ENCODE assay signal across 7 cellular contexts in genomic region chr15:38440353-38441129, GRCh38. TPM values are rescaled to one million over a fixed set of nuclear protein-coding genes. Genes with fewer than 3 reads are reported as not detected.
DNase-seq lines count a peak whose midpoint lies in the region; ATAC-seq, FAIRE-seq and TF ChIP-seq lines count a peak whose summit lies in the region.

No MANE protein-coding gene starts in this region.

- FAIRE-seq in K562 (lab: Jason Lieb, UNC): peak; percentile 91

- H2AFZ ChIP-seq in K562 (ENCODE audit: low read depth, low read length): peak overlapping the region; percentile 85

- H3K36me3 ChIP-seq in K562 (ENCODE audit: control insufficient read depth, insufficient read depth, low read length): no peaks in the 10 kb centered on the region

- H3K27me3 ChIP-seq in K562 (ENCODE audit: control insufficient read depth in 2 of 2, insufficient read depth in 2 of 2, low read length in 2 of 2): no peaks in the 10 kb centered on the region

- 30% methylated on average over 9 of the region's 9 CpGs for WGBS in K562 (ENCODE audit: insufficient coverage, low coverage, missing lambda C conversion rate)

- no peaks in the 10 kb centered on the region for H4K20me1 ChIP-seq in K562 (replicated peaks; ENCODE audit: control insufficient read depth, insufficient read depth, low read length)

- TF ChIP-seq RAD21 in K562 (CRISPR knock-in tag; conservative IDR thresholded peaks at IDR 0.05 in 1 of 2, IDR thresholded peaks at IDR 0.05 in 1 of 2): peak; percentile 65 to 86

- H3K4me3 ChIP-seq in GM12875 (ENCODE audit: low read depth, low read length) (no peak overlapping the region), K562 (no peak overlapping the region)

- ATAC-seq in HG02588 (IDR thresholded peaks at IDR 0.05; ENCODE audit: unreplicated experiment): peak; percentile 80
- peak; percentile 83 for ATAC-seq in K562

- in situ Hi-C loops in K562 (cut with MboI): no loop called here

- peak overlapping the region; percentile 40; the same call in 1 of the 2 replicates for H3K4me2 ChIP-seq in K562 (ENCODE audit: insufficient read depth, low read length)

- H3K27ac ChIP-seq in K562 (ENCODE audit: extremely low read depth, low read depth, low read length): no peak overlapping the region

- intact Hi-C loops in K562 (cut with micrococcal nuclease): loop anchor here (1.0 to 5.0 kb wide), 4 partner anchors 34 to 188 kb away; partner anchors contain the start of gene RASGRP1

- TF ChIP-seq POLR2A in K562 (conservative IDR thresholded peaks at IDR 0.05): no peak

- H3K9me1 ChIP-seq in K562 (ENCODE audit: control insufficient read depth, insufficient read depth, low read length): no peaks in the 10 kb centered on the region

- peak; percentile 29 for DNase-seq in NCI-H128 (lab: John Stamatoyannopoulos, UW; ENCODE audit: unreplicated experiment)
- DNase-seq in T follicular helper cell (ENCODE audit: low read depth): peak; percentile 19
- peak; percentile 50 to 81 (median 70) for DNase-seq in K562 (ENCODE audit: extremely low read depth in 1 of 4, low spot score in 3 of 4)
- peak; percentile 71 for DNase-seq in iPS-NIHi11 (ENCODE audit: low spot score)
- peak; percentile 20 for DNase-seq in stimulated activated CD4-positive, alpha-beta T cell treated with anti-CD3 and anti-CD28 coated beads, Interleukin-12 subunit alpha, Interleukin-12 subunit beta, amount 100 ng/mL, for 4 hours

- H3K79me2 ChIP-seq in K562 (ENCODE audit: control insufficient read depth, insufficient read depth, low read length): no peaks in the 10 kb centered on the region

- no TSS peak for BruUV-seq in K562 (replicated peaks; lab: Mats Ljungman, UMichigan)

- POLR2A ChIA-PET in K562 (lab: Yijun Ruan, JAX): interaction anchor here (0.6 to 3.1 kb wide), 4 partner anchors 14 to 243 kb away, joined by 3 to 20 read pairs (median 4); partner anchors contain the start of gene FAM98B

- no peak overlapping the region for H3K9ac ChIP-seq in K562 (ENCODE audit: insufficient read depth in 1 of 2, low read depth in 2 of 2, low read length in 2 of 2)

- CTCF ChIA-PET in K562 (lab: Yijun Ruan, JAX; ENCODE audit: low intra/inter-chr PET ratio): interaction anchor here (0.7 kb wide), 1 partner anchor 199 kb away, joined by 3 read pairs; no protein-coding TSS in a partner anchor

- TF ChIP-seq CTCF in GM12875 (IDR thresholded peaks at IDR 0.05; ENCODE audit: borderline replicate concordance, insufficient read depth, low read depth, low read length): peak; percentile 81
- TF ChIP-seq CTCF in K562 (IDR thresholded peaks at IDR 0.05 in 2 of 3, conservative IDR thresholded peaks at IDR 0.05 in 1 of 3; ENCODE audit: insufficient read depth in 2 of 3, low read depth in 1 of 3, low read length in 3 of 3): peak; percentile 78 to 93 (median 90)

- H3K9me3 ChIP-seq in K562 (replicated peaks; ENCODE audit: control insufficient read depth, insufficient read depth, low read depth, low read length): 0 out of 2 replicates have a peak, but pooled peaks cover 2% of the 10 kb centered on the region

- peaks cover 4 to 12% of the 10 kb centered on the region in 2 experiments; a peak in 3 of 5 replicates for H3K4me1 ChIP-seq in K562 (replicated peaks in 1 of 2; ENCODE audit: control insufficient read depth in 2 of 2, insufficient read depth in 2 of 2, low read length in 2 of 2)

- TF ChIP-seq EP300 in K562 (IDR thresholded peaks at IDR 0.05; ENCODE audit: low read length): no peak

TF ChIP-seq in K562, 482 proteins besides CTCF, POLR2A, EP300 and RAD21 (continues in another document):
- TF ChIP-seq, protein P1, sequence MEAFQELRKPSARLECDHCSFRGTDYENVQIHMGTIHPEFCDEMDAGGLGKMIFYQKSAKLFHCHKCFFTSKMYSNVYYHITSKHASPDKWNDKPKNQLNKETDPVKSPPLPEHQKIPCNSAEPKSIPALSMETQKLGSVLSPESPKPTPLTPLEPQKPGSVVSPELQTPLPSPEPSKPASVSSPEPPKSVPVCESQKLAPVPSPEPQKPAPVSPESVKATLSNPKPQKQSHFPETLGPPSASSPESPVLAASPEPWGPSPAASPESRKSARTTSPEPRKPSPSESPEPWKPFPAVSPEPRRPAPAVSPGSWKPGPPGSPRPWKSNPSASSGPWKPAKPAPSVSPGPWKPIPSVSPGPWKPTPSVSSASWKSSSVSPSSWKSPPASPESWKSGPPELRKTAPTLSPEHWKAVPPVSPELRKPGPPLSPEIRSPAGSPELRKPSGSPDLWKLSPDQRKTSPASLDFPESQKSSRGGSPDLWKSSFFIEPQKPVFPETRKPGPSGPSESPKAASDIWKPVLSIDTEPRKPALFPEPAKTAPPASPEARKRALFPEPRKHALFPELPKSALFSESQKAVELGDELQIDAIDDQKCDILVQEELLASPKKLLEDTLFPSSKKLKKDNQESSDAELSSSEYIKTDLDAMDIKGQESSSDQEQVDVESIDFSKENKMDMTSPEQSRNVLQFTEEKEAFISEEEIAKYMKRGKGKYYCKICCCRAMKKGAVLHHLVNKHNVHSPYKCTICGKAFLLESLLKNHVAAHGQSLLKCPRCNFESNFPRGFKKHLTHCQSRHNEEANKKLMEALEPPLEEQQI (IDR thresholded peaks at IDR 0.05): peak; percentile 68; the same call in 1 of the 2 replicates
- TF ChIP-seq, protein P2, sequence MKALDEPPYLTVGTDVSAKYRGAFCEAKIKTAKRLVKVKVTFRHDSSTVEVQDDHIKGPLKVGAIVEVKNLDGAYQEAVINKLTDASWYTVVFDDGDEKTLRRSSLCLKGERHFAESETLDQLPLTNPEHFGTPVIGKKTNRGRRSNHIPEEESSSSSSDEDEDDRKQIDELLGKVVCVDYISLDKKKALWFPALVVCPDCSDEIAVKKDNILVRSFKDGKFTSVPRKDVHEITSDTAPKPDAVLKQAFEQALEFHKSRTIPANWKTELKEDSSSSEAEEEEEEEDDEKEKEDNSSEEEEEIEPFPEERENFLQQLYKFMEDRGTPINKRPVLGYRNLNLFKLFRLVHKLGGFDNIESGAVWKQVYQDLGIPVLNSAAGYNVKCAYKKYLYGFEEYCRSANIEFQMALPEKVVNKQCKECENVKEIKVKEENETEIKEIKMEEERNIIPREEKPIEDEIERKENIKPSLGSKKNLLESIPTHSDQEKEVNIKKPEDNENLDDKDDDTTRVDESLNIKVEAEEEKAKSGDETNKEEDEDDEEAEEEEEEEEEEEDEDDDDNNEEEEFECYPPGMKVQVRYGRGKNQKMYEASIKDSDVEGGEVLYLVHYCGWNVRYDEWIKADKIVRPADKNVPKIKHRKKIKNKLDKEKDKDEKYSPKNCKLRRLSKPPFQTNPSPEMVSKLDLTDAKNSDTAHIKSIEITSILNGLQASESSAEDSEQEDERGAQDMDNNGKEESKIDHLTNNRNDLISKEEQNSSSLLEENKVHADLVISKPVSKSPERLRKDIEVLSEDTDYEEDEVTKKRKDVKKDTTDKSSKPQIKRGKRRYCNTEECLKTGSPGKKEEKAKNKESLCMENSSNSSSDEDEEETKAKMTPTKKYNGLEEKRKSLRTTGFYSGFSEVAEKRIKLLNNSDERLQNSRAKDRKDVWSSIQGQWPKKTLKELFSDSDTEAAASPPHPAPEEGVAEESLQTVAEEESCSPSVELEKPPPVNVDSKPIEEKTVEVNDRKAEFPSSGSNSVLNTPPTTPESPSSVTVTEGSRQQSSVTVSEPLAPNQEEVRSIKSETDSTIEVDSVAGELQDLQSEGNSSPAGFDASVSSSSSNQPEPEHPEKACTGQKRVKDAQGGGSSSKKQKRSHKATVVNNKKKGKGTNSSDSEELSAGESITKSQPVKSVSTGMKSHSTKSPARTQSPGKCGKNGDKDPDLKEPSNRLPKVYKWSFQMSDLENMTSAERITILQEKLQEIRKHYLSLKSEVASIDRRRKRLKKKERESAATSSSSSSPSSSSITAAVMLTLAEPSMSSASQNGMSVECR (CRISPR knock-in tag; IDR thresholded peaks at IDR 0.05): no peak
- TF ChIP-seq RBM17 (IDR thresholded peaks at IDR 0.05; ENCODE audit: borderline replicate concordance, low read depth, low read length) (no peak), HDGF (IDR thresholded peaks at IDR 0.05) (no peak; the same call in 1 of the 2 replicates), ZNF212 (CRISPR knock-in tag; IDR thresholded peaks at IDR 0.05) (no peak), SAFB2 (IDR thresholded peaks at IDR 0.05; ENCODE audit: borderline replicate concordance, low read depth, low read length, severe bottlenecking) (no peak), TFE3 (CRISPR knock-in tag; IDR thresholded peaks at IDR 0.05) (no peak), ATF7 (IDR thresholded peaks at IDR 0.05) (0 out of 2 replicates have a peak, but pooled peaks have one; percentile 13)

RNA-seq across cellular contexts. Expression of gene FAM98B, which starts 13.4 kb away (rescaled TPM):
- 8.0 and 44.2 TPM in 2 replicates for total RNA-seq in K562 (2011; cell fraction: chromatin; rRNA removed; ENCODE audit: low replicate concordance)
- total RNA-seq in K562 (2011; cell fraction: nucleolus; rRNA removed): 4.5 and 7.1 TPM in 2 replicates
- total RNA-seq in K562 (2011; cell fraction: nucleoplasm; rRNA removed): 24.4 and 41.8 TPM in 2 replicates
- total RNA-seq in K562 (2014; rRNA removed) (5.5 and 10.9 TPM in 2 replicates), K562 (2014; rRNA removed; fragmentation: Illumina TruSeq; extraction: Trizol) (9.4 and 10.0 TPM in 2 replicates), K562 (2015; rRNA removed; fragmentation: Illumina TruSeq; extraction: Trizol) (7.6 and 8.3 TPM in 2 replicates), K562 (2021) (26.2 and 29.4 TPM in 2 replicates)
- polyA plus RNA-seq in K562 (2011; rRNA removed) (35.7 and 42.0 TPM in 2 replicates), K562 (2014; fragmentation: Illumina TruSeq; extraction: Trizol) (29.5 and 34.0 TPM in 2 replicates), K562 (2014; fragmentation: Nextera tagmentation; extraction: Ambion mirVana) (1 to 10 TPM; 3.1 to 3.7 TPM), K562 (2014; rRNA removed) (20.6 and 21.4 TPM in 2 replicates)
- polyA plus RNA-seq in K562 (2011; cell fraction: cytosol; rRNA removed): 2.1 and 5.4 TPM in 2 replicates
- 1.8 and 2.7 TPM in 2 replicates for polyA plus RNA-seq in K562 (2011; cell fraction: nucleus; rRNA removed)
- polyA plus RNA-seq in K562 (2012): 30.5 and 33.9 TPM in 2 replicates
- polyA minus RNA-seq in K562 (2011; rRNA and poly(A)+ RNA removed): 18.5 and 21.2 TPM in 2 replicates
- 7.5 and 8.0 TPM in 2 replicates for polyA minus RNA-seq in K562 (2011; cell fraction: cytosol; rRNA and poly(A)+ RNA removed)
- 13.1 and 21.1 TPM in 2 replicates for polyA minus RNA-seq in K562 (2011; cell fraction: nucleus; rRNA and poly(A)+ RNA removed)

Comparison
In these comparisons a context has a peak if more than half of its experiments do, and no peak if none do; other contexts are left out.
1. DNase-seq: peak in every context shown above with its lines; median percentile 71 in iPS-NIHi11; 70 in K562; 29 in NCI-H128; 20 in stimulated activated CD4-positive, alpha-beta T cell treated with anti-CD3 and anti-CD28 coated beads, Interleukin-12 subunit alpha, Interleukin-12 subunit beta, amount 100 ng/mL, for 4 hours; 19 in T follicular helper cell.